In genomic region chr19:27676877-27677276, GRCh38 we compare ENCODE assay signal across 23 cellular contexts.
"Had no signal": no experiment of that assay in that cellular context is flagged by ENCODE, and none has a peak within 500 bp of the region (broad histone marks: within the 10 kb centered on the region; RNA-seq: fewer than 3 reads in every experiment).

No MANE protein-coding gene starts in this region.

- DNase-seq: activated CD4-positive, alpha-beta T cell treated with anti-CD3 and anti-CD28 coated beads, Interleukin-2, amount 50 U/mL, for 1 hour; activated CD8-positive, alpha-beta T cell treated with anti-CD3 and anti-CD28 coated beads for 36 hours; activated naive CD8-positive, alpha-beta T cell treated with anti-CD3 and anti-CD28 coated beads, Interleukin-2, amount 50 U/mL, for 24 hours; activated T-cell treated with anti-CD3 and anti-CD28 coated beads, Interleukin-2, amount 50 U/mL, for 4 hours; amygdala; central memory CD4-positive, alpha-beta T cell; esophagus squamous epithelium; glutamatergic neuron; hippocampal formation; kidney; lower lobe of right lung; mesenchymal stem cell; sigmoid colon; stimulated activated naive CD4-positive, alpha-beta T cell treated with Interleukin-2 at 50 U/mL for 16 hours; T-helper 2 cell; upper lobe of left lung had no signal

- H3K4me3 Mint-ChIP-seq: activated CD8-positive, alpha-beta T cell treated with anti-CD3 and anti-CD28 coated beads for 36 hours; activated naive CD4-positive, alpha-beta T cell treated with anti-CD3 and anti-CD28 coated beads, Interleukin-2, amount 50 U/mL, for 24 hours; activated naive CD8-positive, alpha-beta T cell treated with anti-CD3 and anti-CD28 coated beads, Interleukin-2, amount 50 U/mL, for 24 hours; activated T-cell treated with anti-CD3 and anti-CD28 coated beads, Interleukin-2, amount 50 U/mL, for 4 hours; nephron had no signal

- H3K4me1 Mint-ChIP-seq: activated naive CD4-positive, alpha-beta T cell treated with anti-CD3 and anti-CD28 coated beads, Interleukin-2, amount 50 U/mL, for 24 hours; activated naive CD8-positive, alpha-beta T cell treated with anti-CD3 and anti-CD28 coated beads, Interleukin-2, amount 50 U/mL, for 24 hours; nephron had no signal

- H3K36me3 Mint-ChIP-seq: activated naive CD4-positive, alpha-beta T cell treated with anti-CD3 and anti-CD28 coated beads, Interleukin-2, amount 50 U/mL, for 24 hours had no signal

- H3K27me3 Mint-ChIP-seq: activated CD8-positive, alpha-beta T cell treated with anti-CD3 and anti-CD28 coated beads for 36 hours; activated naive CD4-positive, alpha-beta T cell treated with anti-CD3 and anti-CD28 coated beads, Interleukin-2, amount 50 U/mL, for 24 hours; activated naive CD8-positive, alpha-beta T cell treated with anti-CD3 and anti-CD28 coated beads, Interleukin-2, amount 50 U/mL, for 24 hours had no signal

- H3K9me3 ChIP-seq: lower lobe of right lung, vagina had no signal

- H3K27ac ChIP-seq: epithelial cell of prostate, esophagus squamous epithelium, lower lobe of right lung, sigmoid colon, thoracic aorta, upper lobe of left lung, vagina had no signal

- H3K27me3 ChIP-seq: esophagus squamous epithelium, sigmoid colon, upper lobe of left lung, vagina had no signal

- H3K27ac Mint-ChIP-seq: activated CD8-positive, alpha-beta T cell treated with anti-CD3 and anti-CD28 coated beads for 36 hours; activated naive CD4-positive, alpha-beta T cell treated with anti-CD3 and anti-CD28 coated beads, Interleukin-2, amount 50 U/mL, for 24 hours; activated naive CD8-positive, alpha-beta T cell treated with anti-CD3 and anti-CD28 coated beads, Interleukin-2, amount 50 U/mL, for 24 hours; activated T-helper 2 cell treated with anti-CD3 and anti-CD28 coated beads, Interferon-gamma antibody, Interleukin-2, Interleukin-4, amounts not matched to agents 10 μg/mL and 5 μg/mL and 100 μg/mL, durations not matched to agents 14 hours and 24 hours and 36 hours; nephron had no signal

- H3K4me1 ChIP-seq: esophagus squamous epithelium, lower lobe of right lung, sigmoid colon, upper lobe of left lung, vagina had no signal

- H3K4me3 ChIP-seq: esophagus squamous epithelium, lower lobe of right lung, sigmoid colon, thoracic aorta, upper lobe of left lung, vagina had no signal

- ATAC-seq: activated CD8-positive, alpha-beta T cell treated with anti-CD3 and anti-CD28 coated beads for 36 hours; activated naive CD8-positive, alpha-beta T cell treated with anti-CD3 and anti-CD28 coated beads, Interleukin-2, amount 50 U/mL, for 24 hours; activated T-cell treated with anti-CD3 and anti-CD28 coated beads, Interleukin-2, amount 50 U/mL, for 4 hours; lower lobe of right lung; SK-N-SH treated with all-trans-retinoic acid at 6 μM for 48 hours had no signal

- H3K36me3 ChIP-seq: esophagus squamous epithelium, lower lobe of right lung, sigmoid colon, thoracic aorta, upper lobe of left lung, vagina had no signal
